Comparison of ENCODE assay signal across 1 cellular context in the genomic region with DNA sequence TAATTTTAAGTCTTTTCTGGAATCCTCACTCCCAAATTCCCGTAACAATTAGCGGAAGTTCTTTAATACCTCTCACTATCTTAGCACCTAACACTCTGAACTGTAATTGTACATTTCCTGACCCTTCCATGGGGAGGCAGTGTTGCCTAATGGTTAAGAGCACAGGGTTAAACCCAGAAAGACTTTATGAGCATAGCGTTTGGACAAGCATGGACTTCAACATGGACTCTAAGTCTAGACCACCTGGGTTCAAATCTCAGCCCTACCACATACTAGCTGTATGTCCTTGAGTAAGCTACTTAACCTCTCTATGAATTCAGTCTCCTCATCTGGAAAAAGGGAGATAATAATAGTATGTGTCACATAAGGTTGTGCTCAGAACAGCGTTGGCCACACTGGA.
TF ChIP-seq lines count a peak whose summit lies in the region.

No MANE protein-coding gene starts in this region.

TF ChIP-seq in H1, 55 proteins besides CTCF, POLR2A, EP300 and RAD21 (continued from another document):
- TF ChIP-seq GTF2F1 (IDR thresholded peaks at IDR 0.05; ENCODE audit: borderline replicate concordance, low read depth, low read length), result no peak
- TF ChIP-seq, protein P1, sequence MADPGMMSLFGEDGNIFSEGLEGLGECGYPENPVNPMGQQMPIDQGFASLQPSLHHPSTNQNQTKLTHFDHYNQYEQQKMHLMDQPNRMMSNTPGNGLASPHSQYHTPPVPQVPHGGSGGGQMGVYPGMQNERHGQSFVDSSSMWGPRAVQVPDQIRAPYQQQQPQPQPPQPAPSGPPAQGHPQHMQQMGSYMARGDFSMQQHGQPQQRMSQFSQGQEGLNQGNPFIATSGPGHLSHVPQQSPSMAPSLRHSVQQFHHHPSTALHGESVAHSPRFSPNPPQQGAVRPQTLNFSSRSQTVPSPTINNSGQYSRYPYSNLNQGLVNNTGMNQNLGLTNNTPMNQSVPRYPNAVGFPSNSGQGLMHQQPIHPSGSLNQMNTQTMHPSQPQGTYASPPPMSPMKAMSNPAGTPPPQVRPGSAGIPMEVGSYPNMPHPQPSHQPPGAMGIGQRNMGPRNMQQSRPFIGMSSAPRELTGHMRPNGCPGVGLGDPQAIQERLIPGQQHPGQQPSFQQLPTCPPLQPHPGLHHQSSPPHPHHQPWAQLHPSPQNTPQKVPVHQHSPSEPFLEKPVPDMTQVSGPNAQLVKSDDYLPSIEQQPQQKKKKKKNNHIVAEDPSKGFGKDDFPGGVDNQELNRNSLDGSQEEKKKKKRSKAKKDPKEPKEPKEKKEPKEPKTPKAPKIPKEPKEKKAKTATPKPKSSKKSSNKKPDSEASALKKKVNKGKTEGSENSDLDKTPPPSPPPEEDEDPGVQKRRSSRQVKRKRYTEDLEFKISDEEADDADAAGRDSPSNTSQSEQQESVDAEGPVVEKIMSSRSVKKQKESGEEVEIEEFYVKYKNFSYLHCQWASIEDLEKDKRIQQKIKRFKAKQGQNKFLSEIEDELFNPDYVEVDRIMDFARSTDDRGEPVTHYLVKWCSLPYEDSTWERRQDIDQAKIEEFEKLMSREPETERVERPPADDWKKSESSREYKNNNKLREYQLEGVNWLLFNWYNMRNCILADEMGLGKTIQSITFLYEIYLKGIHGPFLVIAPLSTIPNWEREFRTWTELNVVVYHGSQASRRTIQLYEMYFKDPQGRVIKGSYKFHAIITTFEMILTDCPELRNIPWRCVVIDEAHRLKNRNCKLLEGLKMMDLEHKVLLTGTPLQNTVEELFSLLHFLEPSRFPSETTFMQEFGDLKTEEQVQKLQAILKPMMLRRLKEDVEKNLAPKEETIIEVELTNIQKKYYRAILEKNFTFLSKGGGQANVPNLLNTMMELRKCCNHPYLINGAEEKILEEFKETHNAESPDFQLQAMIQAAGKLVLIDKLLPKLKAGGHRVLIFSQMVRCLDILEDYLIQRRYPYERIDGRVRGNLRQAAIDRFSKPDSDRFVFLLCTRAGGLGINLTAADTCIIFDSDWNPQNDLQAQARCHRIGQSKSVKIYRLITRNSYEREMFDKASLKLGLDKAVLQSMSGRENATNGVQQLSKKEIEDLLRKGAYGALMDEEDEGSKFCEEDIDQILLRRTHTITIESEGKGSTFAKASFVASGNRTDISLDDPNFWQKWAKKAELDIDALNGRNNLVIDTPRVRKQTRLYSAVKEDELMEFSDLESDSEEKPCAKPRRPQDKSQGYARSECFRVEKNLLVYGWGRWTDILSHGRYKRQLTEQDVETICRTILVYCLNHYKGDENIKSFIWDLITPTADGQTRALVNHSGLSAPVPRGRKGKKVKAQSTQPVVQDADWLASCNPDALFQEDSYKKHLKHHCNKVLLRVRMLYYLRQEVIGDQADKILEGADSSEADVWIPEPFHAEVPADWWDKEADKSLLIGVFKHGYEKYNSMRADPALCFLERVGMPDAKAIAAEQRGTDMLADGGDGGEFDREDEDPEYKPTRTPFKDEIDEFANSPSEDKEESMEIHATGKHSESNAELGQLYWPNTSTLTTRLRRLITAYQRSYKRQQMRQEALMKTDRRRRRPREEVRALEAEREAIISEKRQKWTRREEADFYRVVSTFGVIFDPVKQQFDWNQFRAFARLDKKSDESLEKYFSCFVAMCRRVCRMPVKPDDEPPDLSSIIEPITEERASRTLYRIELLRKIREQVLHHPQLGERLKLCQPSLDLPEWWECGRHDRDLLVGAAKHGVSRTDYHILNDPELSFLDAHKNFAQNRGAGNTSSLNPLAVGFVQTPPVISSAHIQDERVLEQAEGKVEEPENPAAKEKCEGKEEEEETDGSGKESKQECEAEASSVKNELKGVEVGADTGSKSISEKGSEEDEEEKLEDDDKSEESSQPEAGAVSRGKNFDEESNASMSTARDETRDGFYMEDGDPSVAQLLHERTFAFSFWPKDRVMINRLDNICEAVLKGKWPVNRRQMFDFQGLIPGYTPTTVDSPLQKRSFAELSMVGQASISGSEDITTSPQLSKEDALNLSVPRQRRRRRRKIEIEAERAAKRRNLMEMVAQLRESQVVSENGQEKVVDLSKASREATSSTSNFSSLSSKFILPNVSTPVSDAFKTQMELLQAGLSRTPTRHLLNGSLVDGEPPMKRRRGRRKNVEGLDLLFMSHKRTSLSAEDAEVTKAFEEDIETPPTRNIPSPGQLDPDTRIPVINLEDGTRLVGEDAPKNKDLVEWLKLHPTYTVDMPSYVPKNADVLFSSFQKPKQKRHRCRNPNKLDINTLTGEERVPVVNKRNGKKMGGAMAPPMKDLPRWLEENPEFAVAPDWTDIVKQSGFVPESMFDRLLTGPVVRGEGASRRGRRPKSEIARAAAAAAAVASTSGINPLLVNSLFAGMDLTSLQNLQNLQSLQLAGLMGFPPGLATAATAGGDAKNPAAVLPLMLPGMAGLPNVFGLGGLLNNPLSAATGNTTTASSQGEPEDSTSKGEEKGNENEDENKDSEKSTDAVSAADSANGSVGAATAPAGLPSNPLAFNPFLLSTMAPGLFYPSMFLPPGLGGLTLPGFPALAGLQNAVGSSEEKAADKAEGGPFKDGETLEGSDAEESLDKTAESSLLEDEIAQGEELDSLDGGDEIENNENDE (IDR thresholded peaks at IDR 0.05; ENCODE audit: insufficient replicate concordance, low read length), result no peak
- no peak for TF ChIP-seq CBX8 (IDR thresholded peaks at IDR 0.05; ENCODE audit: borderline replicate concordance, low read depth, low read length)
- no peak for TF ChIP-seq JUND (IDR thresholded peaks at IDR 0.05; ENCODE audit: low read length)
- TF ChIP-seq KDM5A (IDR thresholded peaks at IDR 0.05; ENCODE audit: low read length), result no peak
- TF ChIP-seq, protein P2, sequence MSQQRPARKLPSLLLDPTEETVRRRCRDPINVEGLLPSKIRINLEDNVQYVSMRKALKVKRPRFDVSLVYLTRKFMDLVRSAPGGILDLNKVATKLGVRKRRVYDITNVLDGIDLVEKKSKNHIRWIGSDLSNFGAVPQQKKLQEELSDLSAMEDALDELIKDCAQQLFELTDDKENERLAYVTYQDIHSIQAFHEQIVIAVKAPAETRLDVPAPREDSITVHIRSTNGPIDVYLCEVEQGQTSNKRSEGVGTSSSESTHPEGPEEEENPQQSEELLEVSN (IDR thresholded peaks at IDR 0.05), result no peak
- TF ChIP-seq FOSL1 (IDR thresholded peaks at IDR 0.05; ENCODE audit: insufficient read depth, low read depth, low read length), result no peak
TF ChIP-seq in H1: peak in this region for 0.
